8 cellular contexts compared by ENCODE assay signal in genomic region chr1:200740291-200741212, GRCh38. TPM values are rescaled to one million over a fixed set of nuclear protein-coding genes. Genes with fewer than 3 reads are reported as not detected.
DNase-seq lines count a peak whose midpoint lies in the region; ATAC-seq, FAIRE-seq and TF ChIP-seq lines count a peak whose summit lies in the region.

No MANE protein-coding gene starts in this region.

- no peak for FAIRE-seq in HTR-8/SVneo (lab: Jason Lieb, UNC)

- H3K36me3 ChIP-seq in A673 (ENCODE audit: insufficient read depth, low read length, poor library complexity, severe bottlenecking) (no peaks in the 10 kb centered on the region), mesodermal cell (ENCODE audit: control insufficient read depth, insufficient read depth, low read length) (peaks cover 23% of the 10 kb centered on the region)

- H3K4me1 Mint-ChIP-seq in brain: peaks cover 52% of the 10 kb centered on the region

- no peak for TF ChIP-seq CTCF in A673 (conservative IDR thresholded peaks at IDR 0.05; ENCODE audit: low read depth, low read length)
- no peak for TF ChIP-seq CTCF in HFF-Myc (IDR thresholded peaks at IDR 0.05; ENCODE audit: low read depth, low read length, missing control alignments)
- no peak for TF ChIP-seq CTCF in brain (conservative IDR thresholded peaks at IDR 0.05)

- H3K36me3 Mint-ChIP-seq in brain: peaks cover 23% of the 10 kb centered on the region

- H3K4me3 ChIP-seq in A673 (ENCODE audit: low read depth, low read length, poor library complexity, severe bottlenecking): peak overlapping the region; percentile 89
- peak overlapping the region; percentile 98 for H3K4me3 ChIP-seq in HFF-Myc (replicated peaks; ENCODE audit: low read depth, low read length)
- H3K4me3 ChIP-seq in mesodermal cell (ENCODE audit: extremely low read depth, insufficient read depth, low read length, poor library complexity, severe bottlenecking): peak overlapping the region; percentile 86

- H3K4me3 Mint-ChIP-seq in brain: peak overlapping the region; percentile 91 to 100 (median 97)

- H3K27ac ChIP-seq in A673 (ENCODE audit: low read depth, low read length, poor library complexity, severe bottlenecking) (peak overlapping the region; percentile 92), mesodermal cell (ENCODE audit: low read depth, low read length, severe bottlenecking) (no peak overlapping the region)

- H3K27me3 Mint-ChIP-seq in brain: peaks cover 12% of the 10 kb centered on the region

- POLR2A ChIA-PET in A673 (lab: Charles Lee; ENCODE audit: low non-redundant PET): no interaction called here

- WGBS in mesodermal cell (ENCODE audit: insufficient coverage in 2 of 2), 2 experiments: 0 to 10% methylated on average over 1 to 2 of the region's 7 CpGs

- intact Hi-C loops in A673 (cut with micrococcal nuclease; ENCODE audit: unreplicated experiment): loop anchor here (2.0 kb wide), 1 partner anchor 120 kb away; the partner anchor contains the start of gene KIF14

- H3K9me3 ChIP-seq in A673 (ENCODE audit: low read depth, low read length, poor library complexity, severe bottlenecking): no peaks in the 10 kb centered on the region
- H3K9me3 ChIP-seq in mesodermal cell (ENCODE audit: control insufficient read depth, low read length): no peaks in the 10 kb centered on the region

- CTCF ChIA-PET in A673 (lab: Charles Lee): interaction anchor here (0.6 kb wide), 1 partner anchor 75 kb away, joined by 3 read pairs; no protein-coding TSS in a partner anchor

- no peak for ATAC-seq in GM18517 (IDR thresholded peaks at IDR 0.05; ENCODE audit: unreplicated experiment)
- no peak for ATAC-seq in HG03521 (IDR thresholded peaks at IDR 0.05; ENCODE audit: unreplicated experiment)

- H3K27me3 ChIP-seq in A673 (replicated peaks; ENCODE audit: insufficient read depth, low read depth, low read length, poor library complexity): no peaks in the 10 kb centered on the region

- DNase-seq in A673 (ENCODE audit: low spot score) (no peak), HFF-Myc (ENCODE audit: extremely low read depth, low read depth) (no peak), HTR-8/SVneo (ENCODE audit: insufficient read length, low spot score) (no peak), COR-L47 (lab: John Stamatoyannopoulos, UW) (no peak)

- H3K9me3 Mint-ChIP-seq in brain: no peaks in the 10 kb centered on the region

- H3K4me1 ChIP-seq in A673 (ENCODE audit: insufficient read depth, low read length, poor library complexity, severe bottlenecking) (peaks cover 20% of the 10 kb centered on the region), mesodermal cell (ENCODE audit: control insufficient read depth, insufficient read depth, low read length, poor library complexity, severe bottlenecking) (peaks cover 11% of the 10 kb centered on the region)

- BruUV-seq in A673 (replicated peaks; lab: Mats Ljungman, UMichigan): no TSS peak

- H3K27ac Mint-ChIP-seq in brain: peak overlapping the region; percentile 92 to 100 (median 97)

RNA-seq across cellular contexts. Expression of gene CAMSAP2, which starts 1.9 kb away (rescaled TPM):
- 39.4 and 39.5 TPM in 2 replicates for total RNA-seq in A673 (2021)
- polyA plus RNA-seq in brain (ENCODE audit: insufficient read depth, low read depth, low replicate concordance): 10.7 TPM
- 25.3 TPM for polyA plus RNA-seq in mesodermal cell (2013, experiment 1 of 2)
- 28.4 TPM for polyA plus RNA-seq in mesodermal cell (2013, experiment 2 of 2)
